Comparison of ENCODE assay signal across 13 cellular contexts in the genomic region with DNA sequence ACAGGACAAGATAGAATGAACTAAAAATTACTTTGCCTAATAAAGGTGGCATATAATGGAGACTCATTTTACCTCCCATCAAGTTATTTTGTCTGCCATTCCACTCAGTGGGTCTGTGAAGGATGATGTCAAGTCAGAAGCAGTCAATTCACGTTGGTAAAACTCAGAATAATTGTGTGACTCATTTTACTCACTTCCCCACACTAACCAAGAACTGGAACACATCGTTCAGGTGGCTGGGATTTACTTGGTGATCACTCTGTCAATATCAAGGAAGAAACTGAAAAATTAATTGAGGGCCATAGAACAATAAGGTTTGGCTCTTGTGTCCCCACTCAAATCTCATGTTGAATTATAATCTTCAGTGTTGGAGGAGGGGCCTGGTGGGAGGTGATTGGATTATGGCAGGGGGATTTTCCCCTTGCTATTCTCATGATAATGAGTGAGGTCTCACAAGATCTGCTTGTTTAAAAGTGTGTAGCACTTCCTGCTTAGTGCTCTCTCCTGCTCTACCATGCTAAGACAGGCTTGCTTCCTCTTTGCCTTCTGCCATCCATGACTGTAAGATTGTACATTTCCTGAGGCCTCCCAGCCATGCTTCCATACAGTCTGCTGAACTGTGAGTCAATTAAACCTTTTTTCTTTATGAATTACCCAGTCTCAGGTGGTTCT. TPM values are rescaled to one million over a fixed set of nuclear protein-coding genes. Genes with fewer than 3 reads are reported as not detected.
DNase-seq lines count a peak whose midpoint lies in the region; ATAC-seq, FAIRE-seq and TF ChIP-seq lines count a peak whose summit lies in the region.
"Had no signal": no experiment of that assay in that cellular context is flagged by ENCODE, and none has a peak within 500 bp of the region (broad histone marks: within the 10 kb centered on the region; RNA-seq: fewer than 3 reads in every experiment).

No MANE protein-coding gene starts in this region.

- H3K9me3 ChIP-seq in GM12878 (replicated peaks; ENCODE audit: control insufficient read depth, insufficient read depth, low read length), result no peaks in the 10 kb centered on the region
- H3K9me3 ChIP-seq in endodermal cell (ENCODE audit: control insufficient read depth, low read length), result no peaks in the 10 kb centered on the region

- no peak overlapping the region for H3K4me3 Mint-ChIP-seq in endodermal cell

- RAD21 ChIA-PET in GM12878 (lab: Charles Lee; ENCODE audit: unreplicated experiment), result no interaction called here

- DNase-seq in GDM1 (lab: John Stamatoyannopoulos, UW) (peak; percentile 30), GM12878 (ENCODE audit: low read depth, low spot score) (peak; percentile 7), endodermal cell (no peak), NCI-H1930 (lab: John Stamatoyannopoulos, UW) (no peak), UCSD-AML1 (lab: John Stamatoyannopoulos, UW; ENCODE audit: unreplicated experiment) (no peak), NCI-H2227 (lab: John Stamatoyannopoulos, UW; ENCODE audit: unreplicated experiment) (no peak)
- DNase-seq: activated T-cell treated with anti-CD3 and anti-CD28 coated beads for 4 hours, left ventricle myocardium superior, NCI-H524 treated with DMSO at 0.1 percent for 48 hours, right cardiac atrium, T-helper 1 cell had no signal

- H3K36me3 Mint-ChIP-seq in endodermal cell (ENCODE audit: low read depth), result peaks cover 25% of the 10 kb centered on the region

- TF ChIP-seq RAD21 in GM12878 (IDR thresholded peaks at IDR 0.05; ENCODE audit: insufficient read depth, low read depth, low read length), result no peak

- SMC1A ChIA-PET in GM12878 (lab: Charles Lee; ENCODE audit: uncharacterized antibody, unreplicated experiment), result no interaction called here

- H3K27ac ChIP-seq in GM12878 (ENCODE audit: control insufficient read depth, insufficient read depth), result no peak overlapping the region
- no peak overlapping the region for H3K27ac ChIP-seq in endodermal cell (ENCODE audit: low read depth, low read length)

- peaks cover 7% of the 10 kb centered on the region for H3K4me1 Mint-ChIP-seq in endodermal cell

- in situ Hi-C loops in GM12878 (cut with MboI), result no loop called here

- no peaks in the 10 kb centered on the region for H3K4me1 ChIP-seq in GM12878 (ENCODE audit: control insufficient read depth, insufficient read depth, low read length)
- H3K4me1 ChIP-seq in endodermal cell (ENCODE audit: control insufficient read depth, insufficient read depth, low read length), result no peaks in the 10 kb centered on the region

- H3K4me3 ChIP-seq in GM12878 (no peak overlapping the region), endodermal cell (ENCODE audit: low read length) (no peak overlapping the region)

- H3K27ac Mint-ChIP-seq in endodermal cell, result no peak overlapping the region

- POLR2A ChIA-PET in GM12878 (lab: Charles Lee), result no interaction called here

- H3K4me2 ChIP-seq in GM12878 (ENCODE audit: control insufficient read depth, insufficient read depth), result no peak overlapping the region

- CTCF ChIA-PET in GM12878 (lab: Yijun Ruan, JAX), result no interaction called here

- H3K27me3 Mint-ChIP-seq in endodermal cell (ENCODE audit: insufficient read depth), result no peaks in the 10 kb centered on the region

- H3K36me3 ChIP-seq in GM12878 (ENCODE audit: control insufficient read depth in 2 of 2, insufficient read depth in 2 of 2, low read length in 1 of 2) (no peaks in the 10 kb centered on the region), endodermal cell (ENCODE audit: control insufficient read depth, insufficient read depth, low read length) (peaks cover 7% of the 10 kb centered on the region)

- no peaks in the 10 kb centered on the region for H3K9me3 Mint-ChIP-seq in endodermal cell

- no peak overlapping the region; the same call in 1 of the 2 replicates for H2AFZ ChIP-seq in GM12878 (ENCODE audit: control insufficient read depth, low read depth, low read length)

- intact Hi-C loops in GM12878 (cut with micrococcal nuclease; ENCODE audit: unreplicated experiment), result no loop called here

- H4K20me1 ChIP-seq in GM12878 (ENCODE audit: control insufficient read depth, insufficient read depth), result no peaks in the 10 kb centered on the region

- no peak for TF ChIP-seq EP300 in GM12878 (IDR thresholded peaks at IDR 0.05; ENCODE audit: borderline replicate concordance in 1 of 2, control insufficient read depth in 1 of 2, low read depth in 2 of 2, low read length in 2 of 2)

- BruUV-seq in GM12878 (replicated peaks; lab: Mats Ljungman, UMichigan), result no TSS peak

- no peaks in the 10 kb centered on the region for H3K79me2 ChIP-seq in GM12878 (ENCODE audit: control insufficient read depth, insufficient read depth, low read length)

- no peak for TF ChIP-seq POLR2A in GM12878 (IDR thresholded peaks at IDR 0.05; ENCODE audit: low read depth, low read length)

- WGBS in GM12878 (ENCODE audit: insufficient coverage, insufficient replicate concordance, low lambda C conversion rate, missing lambda C conversion rate), result 0% methylated on average over 2 of the region's 2 CpGs
- WGBS in endodermal cell (ENCODE audit: insufficient coverage in 1 of 2, insufficient read length in 1 of 2), 2 experiments, result 93% methylated on average over 2 of the region's 2 CpGs; no CpG with 5 or more reads in 1 of the 2 experiments

- TF ChIP-seq CTCF in GM12878 (IDR thresholded peaks at IDR 0.05 in 2 of 3, conservative IDR thresholded peaks at IDR 0.05 in 1 of 3; ENCODE audit: control insufficient read depth in 2 of 3, extremely low read depth in 1 of 3, insufficient read depth in 1 of 3, low read depth in 3 of 3, low read length in 3 of 3), result no peak
- TF ChIP-seq CTCF in endodermal cell (conservative IDR thresholded peaks at IDR 0.05), result no peak

- H3K27me3 ChIP-seq in GM12878 (replicated peaks in 1 of 2; ENCODE audit: control insufficient read depth in 2 of 2, insufficient read depth in 2 of 2, low read length in 1 of 2), result no peaks in the 10 kb centered on the region
- H3K27me3 ChIP-seq in endodermal cell (ENCODE audit: control insufficient read depth, insufficient read depth, low read length, poor library complexity, severe bottlenecking), result no peaks in the 10 kb centered on the region

- H3K9ac ChIP-seq in GM12878 (ENCODE audit: control insufficient read depth, insufficient read depth, low read length), result no peak overlapping the region
- H3K9ac ChIP-seq in endodermal cell (ENCODE audit: extremely low read depth, low read length, poor library complexity, severe bottlenecking), result no peak overlapping the region

- FAIRE-seq in GM12878 (lab: Jason Lieb, UNC), result no peak

- peak; percentile 63 for ATAC-seq in GM21447 (IDR thresholded peaks at IDR 0.05; ENCODE audit: unreplicated experiment)
- ATAC-seq in HG03460 (IDR thresholded peaks at IDR 0.05; ENCODE audit: unreplicated experiment), result peak; percentile 75
- ATAC-seq in GM12878, result peak; percentile 68
- ATAC-seq: left ventricle myocardium superior, right cardiac atrium had no signal

TF ChIP-seq in GM12878, 131 proteins besides CTCF, POLR2A, EP300 and RAD21 (continues in another document):
- TF ChIP-seq FOXK2 (IDR thresholded peaks at IDR 0.05) (no peak), EED (IDR thresholded peaks at IDR 0.05; ENCODE audit: low read depth) (0 out of 2 replicates have a peak, but pooled peaks have one; percentile 40), FOXM1 (IDR thresholded peaks at IDR 0.05; ENCODE audit: low read depth, low read length) (no peak), MEF2B (IDR thresholded peaks at IDR 0.05; ENCODE audit: partially characterized antibody, poor library complexity, severe bottlenecking) (no peak), SPI1 (IDR thresholded peaks at IDR 0.05; ENCODE audit: borderline replicate concordance, insufficient read depth, low read depth, low read length) (peak; percentile 67), RFX5 (IDR thresholded peaks at IDR 0.05; ENCODE audit: low read depth, low read length) (no peak)
- TF ChIP-seq, protein P1, sequence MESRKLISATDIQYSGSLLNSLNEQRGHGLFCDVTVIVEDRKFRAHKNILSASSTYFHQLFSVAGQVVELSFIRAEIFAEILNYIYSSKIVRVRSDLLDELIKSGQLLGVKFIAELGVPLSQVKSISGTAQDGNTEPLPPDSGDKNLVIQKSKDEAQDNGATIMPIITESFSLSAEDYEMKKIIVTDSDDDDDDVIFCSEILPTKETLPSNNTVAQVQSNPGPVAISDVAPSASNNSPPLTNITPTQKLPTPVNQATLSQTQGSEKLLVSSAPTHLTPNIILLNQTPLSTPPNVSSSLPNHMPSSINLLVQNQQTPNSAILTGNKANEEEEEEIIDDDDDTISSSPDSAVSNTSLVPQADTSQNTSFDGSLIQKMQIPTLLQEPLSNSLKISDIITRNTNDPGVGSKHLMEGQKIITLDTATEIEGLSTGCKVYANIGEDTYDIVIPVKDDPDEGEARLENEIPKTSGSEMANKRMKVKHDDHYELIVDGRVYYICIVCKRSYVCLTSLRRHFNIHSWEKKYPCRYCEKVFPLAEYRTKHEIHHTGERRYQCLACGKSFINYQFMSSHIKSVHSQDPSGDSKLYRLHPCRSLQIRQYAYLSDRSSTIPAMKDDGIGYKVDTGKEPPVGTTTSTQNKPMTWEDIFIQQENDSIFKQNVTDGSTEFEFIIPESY (IDR thresholded peaks at IDR 0.05), result no peak

RNA-seq across cellular contexts. Expression of a gene that starts 35.7 kb away (rescaled TPM):
- 23.7 and 27.5 TPM in 2 replicates for total RNA-seq in GM12878 (2013; cell fraction: nucleolus; rRNA removed)
- total RNA-seq in GM12878 (2014; rRNA removed), result 15.9 and 17.6 TPM in 2 replicates
- 14.2 and 16.4 TPM in 2 replicates for total RNA-seq in GM12878 (2014; rRNA removed; fragmentation: Illumina TruSeq; extraction: Trizol)
- total RNA-seq in GM12878 (2021), result 23.7 and 26.8 TPM in 2 replicates
- 7.1 TPM for polyA plus RNA-seq in GM12878 (2011; ENCODE audit: low read depth)
- 19.7 and 28.7 TPM in 2 replicates for polyA plus RNA-seq in GM12878 (2011; rRNA removed)
- polyA plus RNA-seq in GM12878 (2011; cell fraction: cytosol; rRNA removed), result 14.9 and 20.2 TPM in 2 replicates
- 9.4 and 12.6 TPM in 2 replicates for polyA plus RNA-seq in GM12878 (2011; cell fraction: nucleus; rRNA removed)
- polyA plus RNA-seq in GM12878 (2012), result 10.3 and 13.0 TPM in 2 replicates
- polyA plus RNA-seq in GM12878 (2014; fragmentation: Illumina TruSeq; extraction: Trizol), result 15.6 and 19.8 TPM in 2 replicates
- polyA plus RNA-seq in GM12878 (2014; fragmentation: Nextera tagmentation; extraction: Ambion mirVana), result 1 to 10 TPM; 3.5 to 5.1 TPM
- 17.9 and 18.5 TPM in 2 replicates for polyA plus RNA-seq in GM12878 (2014; rRNA removed)
- polyA plus RNA-seq in GM12878 (2016; fragmentation: Nextera tagmentation; extraction: Ambion mirVana), result 1 to 10 TPM; 2.5 to 2.9 TPM
- 43.7 and 75.0 TPM in 2 replicates for polyA minus RNA-seq in GM12878 (2011; rRNA and poly(A)+ RNA removed)
- polyA minus RNA-seq in GM12878 (2011; cell fraction: cytosol; rRNA and poly(A)+ RNA removed), result 19.8 and 26.3 TPM in 2 replicates
- polyA minus RNA-seq in GM12878 (2011; cell fraction: nucleus; rRNA and poly(A)+ RNA removed), result 7.3 and 11.6 TPM in 2 replicates
- 10 to 100 TPM; 34.3 to 34.4 TPM for total RNA-seq in endodermal cell
- polyA plus RNA-seq in endodermal cell (2013, experiment 1 of 2), result 31.2 TPM
- 38.5 TPM for polyA plus RNA-seq in endodermal cell (2013, experiment 2 of 2)

Comparison
In these comparisons a context has a peak if more than half of its experiments do, and no peak if none do; other contexts are left out.
1. DNase-seq: peak in GDM1 (single experiment) and GM12878 (single experiment); none in endodermal cell (single experiment), NCI-H1930 (0 of 2), UCSD-AML1 (single experiment) and NCI-H2227 (single experiment).
2. Peak in every context shown above with its lines, with median percentiles within 50 percentile points of each other: ATAC-seq.